10 cellular contexts compared by ENCODE assay signal in genomic region chr2:58107803-58108710, GRCh38.
DNase-seq lines count a peak whose midpoint lies in the region; ATAC-seq and TF ChIP-seq lines count a peak whose summit lies in the region.
"Had no signal": no experiment of that assay in that cellular context is flagged by ENCODE, and none has a peak within 500 bp of the region (broad histone marks: within the 10 kb centered on the region; RNA-seq: fewer than 3 reads in every experiment).

No MANE protein-coding gene starts in this region.

- H3K27me3 ChIP-seq in ACC112 (ENCODE audit: insufficient read depth, low read length) (no peaks in the 10 kb centered on the region), kidney epithelial cell (ENCODE audit: control insufficient read depth, insufficient read depth, low read length) (no peaks in the 10 kb centered on the region), Caco-2 (replicated peaks; ENCODE audit: control insufficient read depth, insufficient read depth, low read length) (no peaks in the 10 kb centered on the region), MM.1S (replicated peaks; ENCODE audit: insufficient read depth, low read length) (no peaks in the 10 kb centered on the region)
- H3K27me3 ChIP-seq: transverse colon had no signal

- H2AFZ ChIP-seq in ACC112 (ENCODE audit: low read length, unreplicated experiment) (peak overlapping the region; percentile 35), MM.1S (ENCODE audit: low read length) (no peak overlapping the region)

- H3K27me3 Mint-ChIP-seq in WTC11 (ENCODE audit: low read depth) (no peaks in the 10 kb centered on the region), Caco-2 (ENCODE audit: insufficient read depth, unreplicated experiment) (no peaks in the 10 kb centered on the region)
- H3K27me3 Mint-ChIP-seq: naive thymus-derived CD8-positive, alpha-beta T cell had no signal

- no peak for DNase-seq in WTC11 (ENCODE audit: low spot score)
- DNase-seq in kidney epithelial cell (ENCODE audit: low read depth): peak; percentile 61
- DNase-seq in DMS 273 treated with DMSO at 0.1 percent for 48 hours (lab: John Stamatoyannopoulos, UW): no peak
- no peak for DNase-seq in DMS79 treated with DMSO at 0.1 percent for 48 hours (lab: John Stamatoyannopoulos, UW)
- DNase-seq in Caco-2: no peak
- no peak for DNase-seq in MM.1S
- DNase-seq: naive thymus-derived CD8-positive, alpha-beta T cell; transverse colon had no signal

- H3K4me3 ChIP-seq in ACC112 (ENCODE audit: low read depth, low read length) (peak overlapping the region; percentile 47), kidney epithelial cell (ENCODE audit: low read depth, low read length) (no peak overlapping the region), Caco-2 (ENCODE audit: low read depth, low read length) (no peak overlapping the region), MM.1S (ENCODE audit: low read length) (no peak overlapping the region)
- H3K4me3 ChIP-seq: transverse colon had no signal

- TF ChIP-seq CTCF in WTC11 (IDR thresholded peaks at IDR 0.05): no peak
- no peak for TF ChIP-seq CTCF in kidney epithelial cell (IDR thresholded peaks at IDR 0.05; ENCODE audit: insufficient read depth, low read length, poor library complexity, severe bottlenecking)
- no peak for TF ChIP-seq CTCF in Caco-2 (IDR thresholded peaks at IDR 0.05; ENCODE audit: insufficient read depth in 1 of 2, low read depth in 1 of 2, low read length in 1 of 2, severe bottlenecking in 1 of 2, unreplicated experiment in 1 of 2)
- TF ChIP-seq CTCF in MM.1S (IDR thresholded peaks at IDR 0.05; ENCODE audit: low read length): no peak

- intact Hi-C loops in Caco-2 (cut with micrococcal nuclease; ENCODE audit: unreplicated experiment): no loop called here

- H3K9ac ChIP-seq in MM.1S (ENCODE audit: low read length): no peak overlapping the region

- H3K9me3 Mint-ChIP-seq in WTC11 (no peaks in the 10 kb centered on the region), Caco-2 (ENCODE audit: unreplicated experiment) (no peaks in the 10 kb centered on the region)
- H3K9me3 Mint-ChIP-seq: naive thymus-derived CD8-positive, alpha-beta T cell had no signal

- H3K36me3 Mint-ChIP-seq in WTC11 (no peaks in the 10 kb centered on the region), Caco-2 (ENCODE audit: insufficient read depth, unreplicated experiment) (no peaks in the 10 kb centered on the region)

- peak overlapping the region; percentile 9 for H3K27ac Mint-ChIP-seq in WTC11
- H3K27ac Mint-ChIP-seq in Caco-2 (ENCODE audit: unreplicated experiment): no peak overlapping the region

- CTCF ChIA-PET in WTC11 (lab: Charles Lee): no interaction called here
- CTCF ChIA-PET in Caco-2 (lab: Charles Lee): no interaction called here

- H3K4me1 Mint-ChIP-seq in WTC11 (peaks cover 5% of the 10 kb centered on the region; the same call in 1 of the 2 replicates), Caco-2 (ENCODE audit: low read depth, unreplicated experiment) (peaks cover 14% of the 10 kb centered on the region)

- BruUV-seq in Caco-2 (replicated peaks; lab: Mats Ljungman, UMichigan): no TSS peak

- no peaks in the 10 kb centered on the region for H3K9me2 ChIP-seq in MM.1S (replicated peaks; ENCODE audit: insufficient read depth, low read length)

- POLR2A ChIA-PET in WTC11 (lab: Charles Lee) (no interaction called here), Caco-2 (lab: Charles Lee) (no interaction called here)

- H3K27ac ChIP-seq in ACC112 (ENCODE audit: low read depth, low read length) (peak overlapping the region; percentile 91), MM.1S (ENCODE audit: low read length) (no peak overlapping the region)

- no peaks in the 10 kb centered on the region for H3F3A ChIP-seq in MM.1S (ENCODE audit: insufficient read depth, low read length)

- H3K4me2 ChIP-seq in MM.1S (ENCODE audit: low read depth, low read length): no peak overlapping the region

- H3K79me2 ChIP-seq in ACC112 (ENCODE audit: control insufficient read depth, insufficient read depth, low read length, unreplicated experiment): peaks cover 3% of the 10 kb centered on the region
- H3K79me2 ChIP-seq in MM.1S (ENCODE audit: low read length): no peaks in the 10 kb centered on the region

- H3K4me3 Mint-ChIP-seq in WTC11 (no peak overlapping the region), Caco-2 (ENCODE audit: unreplicated experiment) (no peak overlapping the region)
- H3K4me3 Mint-ChIP-seq: naive thymus-derived CD8-positive, alpha-beta T cell had no signal

- H3K9me3 ChIP-seq in Caco-2 (no peaks in the 10 kb centered on the region), MM.1S (replicated peaks; ENCODE audit: insufficient read depth, low read length) (no peaks in the 10 kb centered on the region)
- H3K9me3 ChIP-seq: transverse colon had no signal

- H3K36me3 ChIP-seq in ACC112 (ENCODE audit: insufficient read depth, low read length): no peaks in the 10 kb centered on the region; the same call in 1 of the 2 replicates
- no peaks in the 10 kb centered on the region for H3K36me3 ChIP-seq in kidney epithelial cell (ENCODE audit: control insufficient read depth, insufficient read depth, low read length)
- H3K36me3 ChIP-seq in Caco-2 (ENCODE audit: control insufficient read depth, insufficient read depth, low read length): no peaks in the 10 kb centered on the region
- no peaks in the 10 kb centered on the region for H3K36me3 ChIP-seq in MM.1S (replicated peaks; ENCODE audit: insufficient read depth, low read length)
- H3K36me3 ChIP-seq: transverse colon had no signal

- H4K20me1 ChIP-seq in MM.1S (ENCODE audit: insufficient read depth, low read length): no peaks in the 10 kb centered on the region

- H3K4me1 ChIP-seq in ACC112 (ENCODE audit: control insufficient read depth, insufficient read depth, low read length, unreplicated experiment) (peaks cover 35% of the 10 kb centered on the region), Caco-2 (peaks cover 12% of the 10 kb centered on the region), MM.1S (ENCODE audit: low read length) (no peaks in the 10 kb centered on the region)

- ATAC-seq in HG03378 (IDR thresholded peaks at IDR 0.05; ENCODE audit: unreplicated experiment) (peak; percentile 38), WTC11 (no peak)
- ATAC-seq: naive thymus-derived CD8-positive, alpha-beta T cell had no signal

TF ChIP-seq in WTC11, 78 proteins besides CTCF, POLR2A, EP300 and RAD21 (continues in another document):
- TF ChIP-seq AR (CRISPR knock-in tag; IDR thresholded peaks at IDR 0.05) (no peak), SMAD3 (CRISPR knock-in tag; IDR thresholded peaks at IDR 0.05; ENCODE audit: borderline replicate concordance) (no peak), PRRX2 (CRISPR knock-in tag; IDR thresholded peaks at IDR 0.05) (no peak), CDX4 (CRISPR knock-in tag; IDR thresholded peaks at IDR 0.05; ENCODE audit: borderline replicate concordance) (no peak), MYBL2 (CRISPR knock-in tag; IDR thresholded peaks at IDR 0.05) (no peak)
